Comparison of ENCODE assay signal across 9 cellular contexts in genomic region chr1:237736372-237737029, GRCh38.
DNase-seq lines count a peak whose midpoint lies in the region; ATAC-seq and TF ChIP-seq lines count a peak whose summit lies in the region.
"Had no signal": no experiment of that assay in that cellular context is flagged by ENCODE, and none has a peak within 500 bp of the region (broad histone marks: within the 10 kb centered on the region; RNA-seq: fewer than 3 reads in every experiment).

No MANE protein-coding gene starts in this region.

- TF ChIP-seq CTCF in endodermal cell (conservative IDR thresholded peaks at IDR 0.05), result peak; percentile 79
- TF ChIP-seq CTCF in smooth muscle cell (IDR thresholded peaks at IDR 0.05; ENCODE audit: borderline replicate concordance, insufficient read depth, poor library complexity, severe bottlenecking), result peak; percentile 24

- no peaks in the 10 kb centered on the region for H3F3A ChIP-seq in smooth muscle cell (ENCODE audit: low read depth)

- H3K9me3 ChIP-seq in endodermal cell (ENCODE audit: control insufficient read depth, low read length) (no peaks in the 10 kb centered on the region), smooth muscle cell (replicated peaks; ENCODE audit: low read depth) (no peaks in the 10 kb centered on the region)

- H3K9ac ChIP-seq in endodermal cell (ENCODE audit: extremely low read depth, low read length, poor library complexity, severe bottlenecking) (no peak overlapping the region), smooth muscle cell (ENCODE audit: low read depth) (no peak overlapping the region)

- 71 to 72% methylated on average over 5 to 8 of the region's 8 CpGs for WGBS in endodermal cell (ENCODE audit: insufficient coverage in 1 of 2, insufficient read length in 1 of 2), 2 experiments
- 63% methylated on average over 8 of the region's 8 CpGs for WGBS in smooth muscle cell (ENCODE audit: low lambda C conversion rate)

- H3K4me1 Mint-ChIP-seq in endodermal cell, result peaks cover 7% of the 10 kb centered on the region

- H3K4me3 ChIP-seq in endodermal cell (ENCODE audit: low read length) (no peak overlapping the region), smooth muscle cell (no peak overlapping the region)

- H3K27me3 Mint-ChIP-seq in endodermal cell (ENCODE audit: insufficient read depth), result no peaks in the 10 kb centered on the region

- H3K79me2 ChIP-seq in smooth muscle cell (ENCODE audit: low read depth), result no peaks in the 10 kb centered on the region

- H3K4me1 ChIP-seq in endodermal cell (ENCODE audit: control insufficient read depth, insufficient read depth, low read length) (no peaks in the 10 kb centered on the region), smooth muscle cell (ENCODE audit: low read depth) (no peaks in the 10 kb centered on the region)

- H3K9me3 Mint-ChIP-seq in endodermal cell, result no peaks in the 10 kb centered on the region

- H3K27me3 ChIP-seq in endodermal cell (ENCODE audit: control insufficient read depth, insufficient read depth, low read length, poor library complexity, severe bottlenecking) (no peaks in the 10 kb centered on the region), smooth muscle cell (ENCODE audit: low read depth) (no peaks in the 10 kb centered on the region)

- H3K27ac ChIP-seq in endodermal cell (ENCODE audit: low read depth, low read length) (no peak overlapping the region), smooth muscle cell (ENCODE audit: low read depth) (no peak overlapping the region)

- H3K36me3 ChIP-seq in endodermal cell (ENCODE audit: control insufficient read depth, insufficient read depth, low read length), result no peaks in the 10 kb centered on the region
- H3K36me3 ChIP-seq in smooth muscle cell (ENCODE audit: low read depth), result no peaks in the 10 kb centered on the region

- H4K20me1 ChIP-seq in smooth muscle cell (ENCODE audit: low read depth), result no peaks in the 10 kb centered on the region

- no peaks in the 10 kb centered on the region for H3K36me3 Mint-ChIP-seq in endodermal cell (ENCODE audit: low read depth)

- ATAC-seq in GM21526 (IDR thresholded peaks at IDR 0.05; ENCODE audit: low FRiP score, unreplicated experiment), result no peak

- DNase-seq in NCI-H345 (lab: John Stamatoyannopoulos, UW) (peak; percentile 45), NCI-H345 treated with DMSO at 0.1 percent for 48 hours (lab: John Stamatoyannopoulos, UW; ENCODE audit: unreplicated experiment) (no peak), NOMO-1 (lab: John Stamatoyannopoulos, UW; ENCODE audit: unreplicated experiment in 2 of 2) (peak; percentile 12), endodermal cell (peak; percentile 59), smooth muscle cell (lab: John Stamatoyannopoulos, UW; ENCODE audit: unreplicated experiment) (no peak), NCI-H446 treated with DMSO at 0.1 percent for 48 hours (lab: John Stamatoyannopoulos, UW) (no peak), T1000 (lab: John Stamatoyannopoulos, UW) (no peak)
- DNase-seq: cerebellar nuclear complex had no signal

- H3K4me3 Mint-ChIP-seq in endodermal cell, result no peak overlapping the region

- H3K4me2 ChIP-seq in smooth muscle cell, result no peak overlapping the region

- peak overlapping the region; percentile 36 for H3K27ac Mint-ChIP-seq in endodermal cell

- no peak overlapping the region for H2AFZ ChIP-seq in smooth muscle cell (ENCODE audit: low read depth)

Comparison
In these comparisons a context has a peak if more than half of its experiments do, and no peak if none do; other contexts are left out.
1. DNase-seq: peak in NCI-H345 (single experiment), NOMO-1 (2 of 2) and endodermal cell (single experiment); none in NCI-H345 treated with DMSO at 0.1 percent for 48 hours (single experiment), smooth muscle cell (single experiment), NCI-H446 treated with DMSO at 0.1 percent for 48 hours (single experiment) and T1000 (single experiment).